8 cellular contexts compared by ENCODE assay signal in genomic region chr3:11154036-11154952, GRCh38. TPM values are rescaled to one million over a fixed set of nuclear protein-coding genes. Genes with fewer than 3 reads are reported as not detected.
DNase-seq lines count a peak whose midpoint lies in the region; ATAC-seq and TF ChIP-seq lines count a peak whose summit lies in the region.

Gene HRH1 (plus strand): TSS chr3:11154493. CDS start chr3:11259038, 104,545 bp downstream.

- H3K27ac ChIP-seq in breast epithelium = peak within 1 kb of the TSS; percentile 13 to 51
- H3K27ac ChIP-seq in thymus (ENCODE audit: low read depth) = no peak within 1 kb of the TSS

- TF ChIP-seq POLR2A in breast epithelium (IDR thresholded peaks at IDR 0.05) = no peak

- ATAC-seq in Right ventricle myocardium superior (ENCODE audit: poor library complexity) = peak; percentile 33
- no peak for ATAC-seq in Right ventricle myocardium inferior
- peak; percentile 31 for ATAC-seq in left lobe of liver
- ATAC-seq in GM19328 (IDR thresholded peaks at IDR 0.05; ENCODE audit: unreplicated experiment) = no peak
- no peak for ATAC-seq in GM21723 (IDR thresholded peaks at IDR 0.05; ENCODE audit: unreplicated experiment)

- H3K36me3 ChIP-seq in breast epithelium (no peaks in the 10 kb centered on the region), thymus (ENCODE audit: control insufficient read depth, insufficient read depth) (no peaks in the 10 kb centered on the region)

- H3K4me3 ChIP-seq in breast epithelium = peak within 1 kb of the TSS; percentile 50 to 77 (median 57)
- peak within 1 kb of the TSS; percentile 30 for H3K4me3 ChIP-seq in thymus (ENCODE audit: low read length)

- WGBS in thymus = 2% methylated on average over 98 of the region's 98 CpGs

- H3K9me3 ChIP-seq in breast epithelium = no peaks in the 10 kb centered on the region
- no peaks in the 10 kb centered on the region for H3K9me3 ChIP-seq in thymus (ENCODE audit: control insufficient read depth)

- no peak for TF ChIP-seq CTCF in breast epithelium (IDR thresholded peaks at IDR 0.05)

- DNase-seq in Right ventricle myocardium superior (peak; percentile 51), Right ventricle myocardium inferior (ENCODE audit: missing footprints) (no peak), breast epithelium (ENCODE audit: low spot score in 2 of 2) (no peak), left lobe of liver (ENCODE audit: low spot score) (no peak), DMS114 treated with DMSO at 0.1 percent for 48 hours (lab: John Stamatoyannopoulos, UW; ENCODE audit: unreplicated experiment) (no peak)

- H3K27me3 ChIP-seq in breast epithelium = peaks cover 0 to 23% of the 10 kb centered on the region in 2 donors
- H3K27me3 ChIP-seq in thymus (ENCODE audit: control insufficient read depth, insufficient read depth) = peaks cover 30% of the 10 kb centered on the region

- intact Hi-C loops in Right ventricle myocardium superior (cut with DNase I) = no loop called here
- intact Hi-C loops in Right ventricle myocardium inferior (cut with DNase I) = loop anchor here (5.0 kb wide), 1 partner anchor 183 kb away; no protein-coding TSS in a partner anchor
- intact Hi-C loops in breast epithelium (cut with DNase I; ENCODE audit: low total_unique reads) = no loop called here

- H3K4me1 ChIP-seq in breast epithelium = no peaks in the 10 kb centered on the region
- no peaks in the 10 kb centered on the region for H3K4me1 ChIP-seq in thymus (ENCODE audit: control insufficient read depth, insufficient read depth, low read length)

RNA-seq across cellular contexts. Expression of gene HRH1, which starts in this region (rescaled TPM):
- 1.3 TPM for total RNA-seq in Right ventricle myocardium superior
- total RNA-seq in Right ventricle myocardium inferior = 1.8 TPM
- total RNA-seq in breast epithelium = 1 to 10 TPM; 3.8 to 4.2 (median 3.9) TPM
- total RNA-seq in left lobe of liver = 0.50 TPM
- polyA plus RNA-seq in thymus = 2.4 TPM

Comparison
In these comparisons a context has a peak if more than half of its experiments do, and no peak if none do; other contexts are left out.
1. Peak in ATAC-seq in left lobe of liver; RNA of the gene not detected or under 1 TPM.